In genomic region chr6:106975699-106976032, GRCh38 we compare ENCODE assay signal across 8 cellular contexts. TPM values are rescaled to one million over a fixed set of nuclear protein-coding genes. Genes with fewer than 3 reads are reported as not detected.
DNase-seq lines count a peak whose midpoint lies in the region; ATAC-seq and TF ChIP-seq lines count a peak whose summit lies in the region.

No MANE protein-coding gene starts in this region.

- H3K36me3 ChIP-seq in uterus, result no peaks in the 10 kb centered on the region

- no peak overlapping the region for H3K27ac Mint-ChIP-seq in natural killer cell
- no peak overlapping the region for H3K27ac Mint-ChIP-seq in natural killer cell treated with Interleukin-12 subunit alpha and Interleukin-12 subunit beta and Interleukin-15 and Interleukin-18, amount 100 ng/mL, for 72 hours
- H3K27ac Mint-ChIP-seq in activated naive CD8-positive, alpha-beta T cell treated with anti-CD3 and anti-CD28 coated beads for 36 hours, result no peak overlapping the region

- H3K4me1 ChIP-seq in uterus, result no peaks in the 10 kb centered on the region

- intact Hi-C loops in natural killer cell (cut with micrococcal nuclease) (loop anchor here (5.0 kb wide), 1 partner anchor 368 kb away; no protein-coding TSS in a partner anchor), uterus (cut with DNase I; ENCODE audit: low total_unique reads) (no loop called here)

- peak overlapping the region; percentile 47 for H3K4me3 Mint-ChIP-seq in natural killer cell
- no peak overlapping the region for H3K4me3 Mint-ChIP-seq in natural killer cell treated with Interleukin-12 subunit alpha and Interleukin-12 subunit beta and Interleukin-15 and Interleukin-18, amount 100 ng/mL, for 72 hours
- peak overlapping the region; percentile 37 for H3K4me3 Mint-ChIP-seq in activated naive CD8-positive, alpha-beta T cell treated with anti-CD3 and anti-CD28 coated beads for 36 hours

- H3K36me3 Mint-ChIP-seq in natural killer cell, result no peaks in the 10 kb centered on the region
- no peaks in the 10 kb centered on the region for H3K36me3 Mint-ChIP-seq in natural killer cell treated with Interleukin-12 subunit alpha and Interleukin-12 subunit beta and Interleukin-15 and Interleukin-18, amount 100 ng/mL, for 72 hours
- H3K36me3 Mint-ChIP-seq in activated naive CD8-positive, alpha-beta T cell treated with anti-CD3 and anti-CD28 coated beads for 36 hours, result no peaks in the 10 kb centered on the region

- peaks cover 0 to 6% of the 10 kb centered on the region in 2 donors for H3K4me1 Mint-ChIP-seq in natural killer cell
- peaks cover 0 to 7% of the 10 kb centered on the region in 2 donors for H3K4me1 Mint-ChIP-seq in natural killer cell treated with Interleukin-12 subunit alpha and Interleukin-12 subunit beta and Interleukin-15 and Interleukin-18, amount 100 ng/mL, for 72 hours (ENCODE audit: low read depth in 2 of 2)
- peaks cover 10% of the 10 kb centered on the region for H3K4me1 Mint-ChIP-seq in activated naive CD8-positive, alpha-beta T cell treated with anti-CD3 and anti-CD28 coated beads for 36 hours

- H3K27me3 ChIP-seq in uterus, result peaks cover 0 to 3% of the 10 kb centered on the region in 2 donors

- no peak for TF ChIP-seq CTCF in natural killer cell (IDR thresholded peaks at IDR 0.05)
- TF ChIP-seq CTCF in uterus (IDR thresholded peaks at IDR 0.05), result no peak

- H3K9me3 ChIP-seq in uterus, result no peaks in the 10 kb centered on the region

- peak overlapping the region; percentile 49 to 59 for H3K4me3 ChIP-seq in uterus

- peak overlapping the region in 1 of 2 donors; percentile 52 for H3K27ac ChIP-seq in uterus

- H3K9me3 Mint-ChIP-seq in natural killer cell, result no peaks in the 10 kb centered on the region
- no peaks in the 10 kb centered on the region for H3K9me3 Mint-ChIP-seq in natural killer cell treated with Interleukin-12 subunit alpha and Interleukin-12 subunit beta and Interleukin-15 and Interleukin-18, amount 100 ng/mL, for 72 hours
- no peaks in the 10 kb centered on the region for H3K9me3 Mint-ChIP-seq in activated naive CD8-positive, alpha-beta T cell treated with anti-CD3 and anti-CD28 coated beads for 36 hours

- no peak for TF ChIP-seq POLR2A in uterus (IDR thresholded peaks at IDR 0.05)

- no peak for DNase-seq in natural killer cell
- DNase-seq in natural killer cell treated with Interleukin-12 subunit alpha and Interleukin-12 subunit beta and Interleukin-15 and Interleukin-18, amount 100 ng/mL, for 72 hours (ENCODE audit: low spot score), result no peak
- no peak for DNase-seq in activated naive CD8-positive, alpha-beta T cell treated with anti-CD3 and anti-CD28 coated beads for 36 hours
- DNase-seq in left lobe of liver (ENCODE audit: low spot score), result no peak
- DNase-seq in uterus, result no peak
- no peak for DNase-seq in H4 (ENCODE audit: low spot score)

- ATAC-seq in natural killer cell, result no peak
- ATAC-seq in natural killer cell treated with Interleukin-12 subunit alpha and Interleukin-12 subunit beta and Interleukin-15 and Interleukin-18, amount 100 ng/mL, for 72 hours, result no peak
- ATAC-seq in left lobe of liver, result peak; percentile 14
- no peak for ATAC-seq in HG03095 (IDR thresholded peaks at IDR 0.05; ENCODE audit: unreplicated experiment)
- no peak for ATAC-seq in GM21390 (IDR thresholded peaks at IDR 0.05; ENCODE audit: unreplicated experiment)

- H3K27me3 Mint-ChIP-seq in natural killer cell (ENCODE audit: low read depth in 2 of 2), result peaks cover 35 to 57% of the 10 kb centered on the region in 2 donors
- peaks cover 26 to 41% of the 10 kb centered on the region in 2 donors for H3K27me3 Mint-ChIP-seq in natural killer cell treated with Interleukin-12 subunit alpha and Interleukin-12 subunit beta and Interleukin-15 and Interleukin-18, amount 100 ng/mL, for 72 hours
- peaks cover 75% of the 10 kb centered on the region for H3K27me3 Mint-ChIP-seq in activated naive CD8-positive, alpha-beta T cell treated with anti-CD3 and anti-CD28 coated beads for 36 hours

RNA-seq across cellular contexts. Expression of gene CD24, which starts 1.1 kb away (rescaled TPM):
- 1 to 10 TPM in 2 of 3 donors, under 1 TPM in 1; 0.77 to 1.4 (median 1.2) TPM for total RNA-seq in natural killer cell
- total RNA-seq in natural killer cell treated with Interleukin-12 subunit alpha and Interleukin-12 subunit beta and Interleukin-15 and Interleukin-18, amount 100 ng/mL, for 72 hours, result 1 to 10 TPM in 1 of 2 donors, not detected in 1; 1.2 TPM
- under 1 TPM; 0.27 to 0.48 TPM for total RNA-seq in activated naive CD8-positive, alpha-beta T cell treated with anti-CD3 and anti-CD28 coated beads for 36 hours
- total RNA-seq in left lobe of liver, result 12.0 TPM
- total RNA-seq in uterus, result 100 to 1,000 TPM in 1 of 4 donors, 10 to 100 TPM in 1, 1 to 10 TPM in 2; 5.1 to 235 (median 9.4) TPM
- total RNA-seq in H4 (2014; rRNA removed; shearing (Covaris generic)), result 240 and 276 TPM in 2 replicates

RNA-seq across cellular contexts. Expression of gene MTRES1, which starts 52.3 kb away (rescaled TPM):
- total RNA-seq in natural killer cell, result 10 to 100 TPM in 2 of 3 donors, 1 to 10 TPM in 1; 9.4 to 15.3 (median 10.9) TPM
- total RNA-seq in natural killer cell treated with Interleukin-12 subunit alpha and Interleukin-12 subunit beta and Interleukin-15 and Interleukin-18, amount 100 ng/mL, for 72 hours, result 10 to 100 TPM; 15.3 to 15.8 TPM
- 10 to 100 TPM; 17.8 to 18.5 TPM for total RNA-seq in activated naive CD8-positive, alpha-beta T cell treated with anti-CD3 and anti-CD28 coated beads for 36 hours
- 9.4 TPM for total RNA-seq in left lobe of liver
- 10 to 100 TPM in 2 of 4 donors, 1 to 10 TPM in 1, under 1 TPM in 1; 0.77 to 16.5 (median 11.3) TPM for total RNA-seq in uterus
- 12.6 and 16.0 TPM in 2 replicates for total RNA-seq in H4 (2014; rRNA removed; shearing (Covaris generic))
